8 cellular contexts compared by ENCODE assay signal in genomic region chr2:113890253-113891235, GRCh38. TPM values are rescaled to one million over a fixed set of nuclear protein-coding genes. Genes with fewer than 3 reads are reported as not detected.
A peak's percentile ranks its signal among the peaks of the same experiment; 100 is the strongest.
DNase-seq lines count a peak whose midpoint lies in the region; ATAC-seq, FAIRE-seq and TF ChIP-seq lines count a peak whose summit lies in the region.

No MANE protein-coding gene starts in this region.

- peak in 1 of 2 experiments; percentile 60; a peak in 2 of 4 replicates for TF ChIP-seq POLR2A in HepG2 (IDR thresholded peaks at IDR 0.05; ENCODE audit: insufficient read depth in 1 of 2, low read depth in 2 of 2, low read length in 2 of 2)

- under 1% methylated on average over 28 of the region's 57 CpGs for WGBS in HepG2 (ENCODE audit: low lambda C conversion rate)

- BruUV-seq in HepG2 (replicated peaks; lab: Mats Ljungman, UMichigan), result TSS peak; percentile 52

- TF ChIP-seq RAD21 in HepG2 (CRISPR knock-in tag; IDR thresholded peaks at IDR 0.05), result 0 out of 2 replicates have a peak, but pooled peaks have one; percentile 24

- H3K9ac ChIP-seq in HepG2 (ENCODE audit: insufficient read depth, low read depth, low read length), result peak overlapping the region; percentile 91

- CTCF ChIA-PET in HepG2 (lab: Yijun Ruan, JAX; ENCODE audit: low intra/inter-chr PET ratio, low total read pairs), result no interaction called here

- H3K27ac ChIP-seq in HepG2 (ENCODE audit: extremely low read length, insufficient read depth, low read length), result peak overlapping the region; percentile 94

- intact Hi-C loops in HepG2 (cut with micrococcal nuclease; ENCODE audit: unreplicated experiment), result loop anchor here (1.0 kb wide), 1 partner anchor 134 kb away; the partner anchor contains the start of gene SLC35F5

- peak overlapping the region; percentile 87 for H3K4me2 ChIP-seq in HepG2 (ENCODE audit: low read depth, low read length)

- POLR2A ChIA-PET in HepG2 (lab: Yijun Ruan, JAX), result interaction anchor here (0.7 to 4.8 kb wide), 10 partner anchors 10 to 134 kb away, joined by 3 to 79 read pairs (median 6); partner anchors contain the start of gene SLC35F5

- peaks cover 70% of the 10 kb centered on the region for H3K4me1 ChIP-seq in HepG2 (ENCODE audit: insufficient read depth, low read length)

- DNase-seq in GM13976 (ENCODE audit: low spot score) (peak; percentile 56), NCI-H146 (lab: John Stamatoyannopoulos, UW) (peak; percentile 65), dedifferentiated amniotic fluid mesenchymal stem cell (ENCODE audit: extremely low spot score) (peak; percentile 76), HepG2 (ENCODE audit: low spot score) (peak; percentile 73), NCI-H1436 treated with DMSO at 0.1 percent for 48 hours (lab: John Stamatoyannopoulos, UW) (no peak)
- DNase-seq in activated CD4-positive, alpha-beta T cell treated with anti-CD3 and anti-CD28 coated beads for 48 hours, result peak; percentile 83
- peak; percentile 56 to 80 for DNase-seq in stimulated activated CD4-positive, alpha-beta T cell treated with anti-CD3 and anti-CD28 coated beads, Interleukin-4, amount 100 ng/mL, for 4 hours

- H4K20me1 ChIP-seq in HepG2 (ENCODE audit: insufficient read depth, low read length), result 0 out of 2 replicates have a peak, but pooled peaks cover 3% of the 10 kb centered on the region

- TF ChIP-seq CTCF in GM13976 (IDR thresholded peaks at IDR 0.05; ENCODE audit: borderline replicate concordance, control extremely low read depth, extremely low read depth, insufficient read depth, missing control alignments) (no peak), HepG2 (CRISPR knock-in tag; IDR thresholded peaks at IDR 0.05) (peak; percentile 48)

- FAIRE-seq in HepG2 (lab: Jason Lieb, UNC), result peak; percentile 64

- no peaks in the 10 kb centered on the region; a peak in 1 of 5 replicates for H3K27me3 ChIP-seq in HepG2 (ENCODE audit: control insufficient read depth in 1 of 2, insufficient read depth in 2 of 2, low read length in 2 of 2)

- no peaks in the 10 kb centered on the region for H3K36me3 ChIP-seq in HepG2 (replicated peaks in 1 of 2; ENCODE audit: control insufficient read depth in 1 of 2, insufficient read depth in 2 of 2, low read length in 2 of 2)

- H3K79me2 ChIP-seq in HepG2 (ENCODE audit: insufficient read depth, low read length), result peaks cover 61% of the 10 kb centered on the region

- in situ Hi-C loops in GM13976 (cut with MboI; ENCODE audit: low sequenced_read_pairs, unreplicated experiment), result no loop called here
- in situ Hi-C loops in HepG2 (cut with HindIII; ENCODE audit: extremely low pct_ligation_motif_present, low pct_unique_long_range_greater_than_20kb), result no loop called here

- peak overlapping the region; percentile 92 to 96 (median 95) for H3K4me3 ChIP-seq in HepG2 (replicated peaks in 1 of 3; ENCODE audit: insufficient read depth in 1 of 3, low read depth in 2 of 3, low read length in 3 of 3)

- TF ChIP-seq EP300 in HepG2 (IDR thresholded peaks at IDR 0.05; ENCODE audit: low read depth in 2 of 2, low read length in 2 of 2), result no peak
- no peak; the same call in 1 of the 2 replicates for TF ChIP-seq EP300 in HepG2 (CRISPR knock-in tag; IDR thresholded peaks at IDR 0.05; ENCODE audit: borderline replicate concordance)

- H2AFZ ChIP-seq in HepG2 (ENCODE audit: low read length), result peak overlapping the region; percentile 18

- H3K9me3 ChIP-seq in HepG2 (ENCODE audit: low read length), result no peaks in the 10 kb centered on the region

- ATAC-seq in HG02610 (IDR thresholded peaks at IDR 0.05; ENCODE audit: unreplicated experiment) (peak; percentile 31), HepG2 (peak; percentile 52)

TF ChIP-seq in HepG2, 621 proteins besides CTCF, POLR2A, EP300 and RAD21 (continues in another document):
- TF ChIP-seq CENPBD1 (CRISPR knock-in tag; IDR thresholded peaks at IDR 0.05; ENCODE audit: borderline replicate concordance, low read depth) (no peak), FOXK1 (CRISPR knock-in tag; IDR thresholded peaks at IDR 0.05; ENCODE audit: borderline replicate concordance, low read depth) (0 out of 2 replicates have a peak, but pooled peaks have one; percentile 4), ZNF776 (CRISPR knock-in tag; IDR thresholded peaks at IDR 0.05) (peak; percentile 2; the same call in 1 of the 2 replicates), POGZ (CRISPR knock-in tag; IDR thresholded peaks at IDR 0.05) (no peak), AGO1 (IDR thresholded peaks at IDR 0.05; ENCODE audit: low read depth, low read length, poor library complexity, severe bottlenecking) (peak; percentile 52), ASH2L (IDR thresholded peaks at IDR 0.05; ENCODE audit: insufficient read length, low read depth, low read length) (peak; percentile 45), SALL1 (CRISPR knock-in tag; IDR thresholded peaks at IDR 0.05) (peak; percentile 13; the same call in 1 of the 2 replicates), ARNT (IDR thresholded peaks at IDR 0.05) (no peak), ZNF720 (CRISPR knock-in tag; IDR thresholded peaks at IDR 0.05) (no peak), ZNF230 (CRISPR knock-in tag; IDR thresholded peaks at IDR 0.05) (no peak), ZFP1 (CRISPR knock-in tag; IDR thresholded peaks at IDR 0.05) (0 out of 2 replicates have a peak, but pooled peaks have one; percentile 73), DRAP1 (CRISPR knock-in tag; IDR thresholded peaks at IDR 0.05) (peak; percentile 48; the same call in 1 of the 2 replicates), MXD1 (CRISPR knock-in tag; IDR thresholded peaks at IDR 0.05) (0 out of 2 replicates have a peak, but pooled peaks have one; percentile 22), ZNF501 (CRISPR knock-in tag; IDR thresholded peaks at IDR 0.05) (no peak)
- TF ChIP-seq, protein P1, sequence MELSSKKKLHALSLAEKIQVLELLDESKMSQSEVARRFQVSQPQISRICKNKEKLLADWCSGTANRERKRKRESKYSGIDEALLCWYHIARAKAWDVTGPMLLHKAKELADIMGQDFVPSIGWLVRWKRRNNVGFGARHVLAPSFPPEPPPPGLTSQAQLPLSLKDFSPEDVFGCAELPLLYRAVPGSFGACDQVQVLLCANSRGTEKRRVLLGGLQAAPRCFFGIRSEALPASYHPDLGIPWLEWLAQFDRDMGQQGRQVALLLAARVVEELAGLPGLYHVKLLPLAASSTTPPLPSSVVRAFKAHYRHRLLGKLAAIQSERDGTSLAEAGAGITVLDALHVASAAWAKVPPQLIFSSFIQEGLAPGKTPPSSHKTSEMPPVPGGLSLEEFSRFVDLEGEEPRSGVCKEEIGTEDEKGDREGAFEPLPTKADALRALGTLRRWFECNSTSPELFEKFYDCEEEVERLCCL (CRISPR knock-in tag; IDR thresholded peaks at IDR 0.05; ENCODE audit: borderline replicate concordance), result no peak
- TF ChIP-seq, protein P2, sequence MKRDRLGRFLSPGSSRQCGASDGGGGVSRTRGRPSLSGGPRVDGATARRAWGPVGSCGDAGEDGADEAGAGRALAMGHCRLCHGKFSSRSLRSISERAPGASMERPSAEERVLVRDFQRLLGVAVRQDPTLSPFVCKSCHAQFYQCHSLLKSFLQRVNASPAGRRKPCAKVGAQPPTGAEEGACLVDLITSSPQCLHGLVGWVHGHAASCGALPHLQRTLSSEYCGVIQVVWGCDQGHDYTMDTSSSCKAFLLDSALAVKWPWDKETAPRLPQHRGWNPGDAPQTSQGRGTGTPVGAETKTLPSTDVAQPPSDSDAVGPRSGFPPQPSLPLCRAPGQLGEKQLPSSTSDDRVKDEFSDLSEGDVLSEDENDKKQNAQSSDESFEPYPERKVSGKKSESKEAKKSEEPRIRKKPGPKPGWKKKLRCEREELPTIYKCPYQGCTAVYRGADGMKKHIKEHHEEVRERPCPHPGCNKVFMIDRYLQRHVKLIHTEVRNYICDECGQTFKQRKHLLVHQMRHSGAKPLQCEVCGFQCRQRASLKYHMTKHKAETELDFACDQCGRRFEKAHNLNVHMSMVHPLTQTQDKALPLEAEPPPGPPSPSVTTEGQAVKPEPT (CRISPR knock-in tag; IDR thresholded peaks at IDR 0.05; ENCODE audit: low read depth), result peak; percentile 63; the same call in 1 of the 2 replicates

RNA-seq across cellular contexts. Expression of gene ACTR3, which starts 0.7 kb away (rescaled TPM):
- total RNA-seq in HepG2 (2016; rRNA removed; fragmentation: Illumina TruSeq; extraction: Trizol), result 225 and 321 TPM in 2 replicates
- 18.8 and 19.5 TPM in 2 replicates for total RNA-seq in HepG2 (2016; cell fraction: cytosol; rRNA removed; fragmentation: Illumina TruSeq; extraction: Trizol; ENCODE audit: low read depth)
- 228 and 315 TPM in 2 replicates for total RNA-seq in HepG2 (2016; cell fraction: insoluble cytoplasmic fraction; rRNA removed; fragmentation: Illumina TruSeq; extraction: Trizol)
- total RNA-seq in HepG2 (2016; cell fraction: membrane; rRNA removed; fragmentation: Illumina TruSeq; extraction: Trizol), result 52.2 and 56.6 TPM in 2 replicates
- 127 and 131 TPM in 2 replicates for total RNA-seq in HepG2 (2016; cell fraction: nucleus; rRNA removed; fragmentation: Illumina TruSeq; extraction: Trizol)
- polyA plus RNA-seq in HepG2 (2011; rRNA removed), result 97.1 and 123 TPM in 2 replicates
- polyA plus RNA-seq in HepG2 (2011; cell fraction: cytosol; rRNA removed), result 60.4 and 86.6 TPM in 2 replicates
- 31.1 and 37.9 TPM in 2 replicates for polyA plus RNA-seq in HepG2 (2011; cell fraction: nucleus; rRNA removed)
- polyA plus RNA-seq in HepG2 (2012), result 118 and 123 TPM in 2 replicates
- 12.9 and 14.5 TPM in 2 replicates for polyA plus RNA-seq in HepG2 (2016; cell fraction: cytosol; fragmentation: Illumina TruSeq; extraction: Trizol; ENCODE audit: low read depth)
- 250 and 264 TPM in 2 replicates for polyA plus RNA-seq in HepG2 (2016; cell fraction: insoluble cytoplasmic fraction; fragmentation: Illumina TruSeq; extraction: Trizol; ENCODE audit: low read depth)
- 26.5 and 26.8 TPM in 2 replicates for polyA plus RNA-seq in HepG2 (2016; cell fraction: membrane; fragmentation: Illumina TruSeq; extraction: Trizol; ENCODE audit: low read depth)
- polyA plus RNA-seq in HepG2 (2016; cell fraction: nucleus; fragmentation: Illumina TruSeq; extraction: Trizol; ENCODE audit: insufficient read depth, low read depth), result 96.6 and 101 TPM in 2 replicates
- polyA minus RNA-seq in HepG2 (2011; rRNA and poly(A)+ RNA removed; ENCODE audit: low replicate concordance), result 74.5 and 227 TPM in 2 replicates
- polyA minus RNA-seq in HepG2 (2011; cell fraction: cytosol; rRNA and poly(A)+ RNA removed), result 198 and 203 TPM in 2 replicates
- polyA minus RNA-seq in HepG2 (2011; cell fraction: nucleus; rRNA and poly(A)+ RNA removed), result 201 and 233 TPM in 2 replicates
